Comparison of ENCODE assay signal across 15 cellular contexts in the genomic region with DNA sequence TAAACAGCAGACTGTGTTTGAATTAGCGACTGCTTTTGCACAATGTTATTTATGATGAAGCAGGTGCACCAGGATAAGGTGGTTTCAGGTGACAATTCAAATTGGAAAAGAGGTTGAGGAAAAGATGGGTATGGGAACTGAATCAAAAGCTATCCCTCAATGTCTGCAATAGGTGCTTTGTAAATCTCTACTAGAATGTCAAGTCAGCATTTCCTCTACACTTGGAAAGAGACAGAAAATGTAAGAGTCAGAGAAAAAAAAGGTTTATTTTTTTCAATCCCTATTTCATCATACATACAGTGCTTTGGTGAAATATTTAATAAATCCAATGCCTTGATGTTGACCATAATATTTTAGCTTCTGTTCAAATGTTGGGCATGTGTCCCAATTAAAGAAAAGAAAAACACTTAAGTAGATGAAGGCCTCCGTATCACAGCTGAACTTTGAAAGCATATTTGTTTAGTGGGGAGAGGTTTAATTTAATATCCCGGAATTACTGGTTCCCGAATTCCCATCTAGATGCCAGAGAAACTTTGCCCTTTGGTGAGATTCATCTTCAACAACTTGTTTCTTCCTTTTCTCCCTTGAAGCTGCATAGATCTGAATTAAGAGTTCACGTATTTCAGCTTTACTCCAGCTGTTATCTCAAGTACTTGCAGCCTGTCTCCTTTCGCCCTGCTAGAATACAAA. TPM values are rescaled to one million over a fixed set of nuclear protein-coding genes. Genes with fewer than 3 reads are reported as not detected.
A peak's percentile ranks its signal among the peaks of the same experiment; 100 is the strongest.
DNase-seq lines count a peak whose midpoint lies in the region; ATAC-seq and TF ChIP-seq lines count a peak whose summit lies in the region.
"Had no signal": no experiment of that assay in that cellular context is flagged by ENCODE, and none has a peak within 500 bp of the region (broad histone marks: within the 10 kb centered on the region; RNA-seq: fewer than 3 reads in every experiment).

No MANE protein-coding gene starts in this region.

- H3F3A ChIP-seq in GM23338 (replicated peaks; ENCODE audit: low read depth), result no peaks in the 10 kb centered on the region

- peak overlapping the region; percentile 60 for H3K18ac ChIP-seq in mesendoderm (ENCODE audit: low read length)

- TF ChIP-seq CTCF in GM23338 (conservative IDR thresholded peaks at IDR 0.05; ENCODE audit: low read depth in 2 of 2), result no peak
- TF ChIP-seq CTCF in tibial artery (IDR thresholded peaks at IDR 0.05), result no peak

- H3K27ac Mint-ChIP-seq in GM23338, result peak overlapping the region; percentile 64; the same call in 1 of the 2 replicates
- H3K27ac Mint-ChIP-seq in T-helper 17 cell, result peak overlapping the region; percentile 67
- H3K27ac Mint-ChIP-seq: activated CD4-positive, alpha-beta memory T cell treated with anti-CD3 and anti-CD28 coated beads for 36 hours had no signal

- H3K4me3 Mint-ChIP-seq in GM23338, result no peak overlapping the region
- no peak overlapping the region for H3K4me3 Mint-ChIP-seq in T-helper 17 cell
- H3K4me3 Mint-ChIP-seq: activated CD4-positive, alpha-beta memory T cell treated with anti-CD3 and anti-CD28 coated beads for 36 hours had no signal

- no peak overlapping the region for H4K8ac ChIP-seq in mesendoderm (ENCODE audit: low read depth, low read length)

- intact Hi-C loops in tibial artery (cut with DNase I; ENCODE audit: low total_unique reads), result loop anchor here (2.0 to 10.0 kb wide), 2 partner anchors 379 to 899 kb away; no protein-coding TSS in a partner anchor

- peaks cover 18% of the 10 kb centered on the region for H3K4me1 ChIP-seq in GM23338 (ENCODE audit: insufficient read depth)
- H3K4me1 ChIP-seq in mesendoderm (ENCODE audit: control insufficient read depth, low read depth, low read length), result peaks cover 2% of the 10 kb centered on the region
- H3K4me1 ChIP-seq in tibial artery, result peaks cover 0 to 19% (median 4%) of the 10 kb centered on the region in 4 donors
- H3K4me1 ChIP-seq: ascending aorta had no signal

- no peaks in the 10 kb centered on the region for H3K79me2 ChIP-seq in GM23338 (replicated peaks; ENCODE audit: insufficient read depth)
- H3K79me2 ChIP-seq in mesendoderm (ENCODE audit: control insufficient read depth, insufficient read depth, low read length), result peaks cover 62% of the 10 kb centered on the region

- H3K27ac ChIP-seq in GM23338 (ENCODE audit: low read depth) (no peak overlapping the region), mesendoderm (ENCODE audit: low read depth, low read length) (no peak overlapping the region), tibial artery (no peak overlapping the region)
- H3K27ac ChIP-seq: ascending aorta, prostate gland had no signal

- H3K23ac ChIP-seq in mesendoderm (ENCODE audit: low read length), result no peak overlapping the region

- no peak overlapping the region for H3K9ac ChIP-seq in mesendoderm (ENCODE audit: low read length)

- H3K4me2 ChIP-seq in GM23338 (no peak overlapping the region), mesendoderm (ENCODE audit: low read length) (no peak overlapping the region)

- ATAC-seq in GM23338 (no peak), T-helper 17 cell (no peak), HG02678 (IDR thresholded peaks at IDR 0.05; ENCODE audit: unreplicated experiment) (no peak)
- ATAC-seq: effector memory CD8-positive, alpha-beta T cell; Right ventricle myocardium inferior had no signal

- H3K4ac ChIP-seq in mesendoderm (ENCODE audit: low read depth, low read length), result no peak overlapping the region

- H3K56ac ChIP-seq in mesendoderm (ENCODE audit: low read length), result no peak overlapping the region

- DNase-seq in GM23338 (ENCODE audit: low spot score) (no peak), NCI-H2081 (lab: John Stamatoyannopoulos, UW) (peak; percentile 56 to 87), T-helper 17 cell (no peak), mesendoderm (no peak), cerebellar cortex (ENCODE audit: low spot score) (no peak), tibial artery (no peak), SW480 (ENCODE audit: low spot score) (no peak)
- DNase-seq: activated CD4-positive, alpha-beta memory T cell treated with anti-CD3 and anti-CD28 coated beads for 36 hours; effector memory CD8-positive, alpha-beta T cell; NCI-H526 treated with DMSO at 0.1 percent for 48 hours had no signal

- H3K9me3 ChIP-seq in T-helper 17 cell (ENCODE audit: control insufficient read depth, low read length, poor library complexity, severe bottlenecking) (no peaks in the 10 kb centered on the region), tibial artery (no peaks in the 10 kb centered on the region)
- H3K9me3 ChIP-seq: ascending aorta, prostate gland, tibial nerve had no signal

- peaks cover 36% of the 10 kb centered on the region for H3K4me1 Mint-ChIP-seq in GM23338
- peaks cover 22% of the 10 kb centered on the region for H3K4me1 Mint-ChIP-seq in T-helper 17 cell

- H3K27me3 Mint-ChIP-seq in GM23338 (ENCODE audit: insufficient read depth, low read depth, poor library complexity), result peaks cover 13% of the 10 kb centered on the region
- H3K27me3 Mint-ChIP-seq in T-helper 17 cell, result no peaks in the 10 kb centered on the region
- H3K27me3 Mint-ChIP-seq: activated CD4-positive, alpha-beta memory T cell treated with anti-CD3 and anti-CD28 coated beads for 36 hours; effector memory CD8-positive, alpha-beta T cell had no signal

- no peak overlapping the region for H2BK15ac ChIP-seq in mesendoderm (replicated peaks; ENCODE audit: low read depth)

- H2BK5ac ChIP-seq in mesendoderm (ENCODE audit: low read length), result no peak overlapping the region

- no peaks in the 10 kb centered on the region for H4K20me1 ChIP-seq in GM23338 (replicated peaks; ENCODE audit: insufficient read depth)

- H3K36me3 Mint-ChIP-seq in GM23338 (ENCODE audit: low read depth) (no peaks in the 10 kb centered on the region), T-helper 17 cell (ENCODE audit: low read depth) (no peaks in the 10 kb centered on the region)
- H3K36me3 Mint-ChIP-seq: activated CD4-positive, alpha-beta memory T cell treated with anti-CD3 and anti-CD28 coated beads for 36 hours had no signal

- H3K9me3 Mint-ChIP-seq in GM23338, result no peaks in the 10 kb centered on the region
- H3K9me3 Mint-ChIP-seq: activated CD4-positive, alpha-beta memory T cell treated with anti-CD3 and anti-CD28 coated beads for 36 hours; effector memory CD8-positive, alpha-beta T cell had no signal

- peaks cover 8% of the 10 kb centered on the region for H3K79me1 ChIP-seq in mesendoderm (ENCODE audit: low read length)

- no peaks in the 10 kb centered on the region for H3K9me2 ChIP-seq in GM23338 (ENCODE audit: insufficient read depth)

- H2AK5ac ChIP-seq in mesendoderm (ENCODE audit: low read length), result no peak overlapping the region

- no CpG with 5 or more reads among the region's 6 CpGs for WGBS in mesendoderm (ENCODE audit: extremely low coverage, insufficient coverage, low lambda C conversion rate)

- H2BK120ac ChIP-seq in mesendoderm (ENCODE audit: low read depth, low read length), result no peak overlapping the region

- no peak overlapping the region for H2AFZ ChIP-seq in GM23338

- H3K36me3 ChIP-seq in GM23338 (ENCODE audit: insufficient read depth) (no peaks in the 10 kb centered on the region), mesendoderm (ENCODE audit: control insufficient read depth, insufficient read depth, low read length) (no peaks in the 10 kb centered on the region), tibial artery (no peaks in the 10 kb centered on the region)
- H3K36me3 ChIP-seq: ascending aorta, prostate gland, tibial nerve had no signal

- H3K27me3 ChIP-seq in GM23338 (ENCODE audit: insufficient read depth), result peaks cover 21% of the 10 kb centered on the region
- H3K27me3 ChIP-seq in mesendoderm (ENCODE audit: insufficient read depth, low read length, poor library complexity), result no peaks in the 10 kb centered on the region
- no peaks in the 10 kb centered on the region for H3K27me3 ChIP-seq in tibial artery
- H3K27me3 ChIP-seq: ascending aorta, tibial nerve had no signal

- no peak overlapping the region for H4K5ac ChIP-seq in mesendoderm (ENCODE audit: low read length)

- H3K4me3 ChIP-seq in GM23338 (no peak overlapping the region), mesendoderm (ENCODE audit: low read length) (no peak overlapping the region), tibial artery (no peak overlapping the region)
- H3K4me3 ChIP-seq: ascending aorta, prostate gland, tibial nerve had no signal

TF ChIP-seq in GM23338, 12 proteins besides CTCF, POLR2A, EP300 and RAD21 (continues in another document):
- no peak for TF ChIP-seq JUNB (IDR thresholded peaks at IDR 0.05; ENCODE audit: unreplicated experiment)

RNA-seq across cellular contexts. Expression of gene RASGEF1B, which starts 5.9 kb away (rescaled TPM):
- 2.8 and 5.3 TPM in 2 replicates for total RNA-seq in GM23338 (2014; rRNA removed; shearing (Covaris generic))
- 5.2 and 5.6 TPM in 2 replicates for polyA plus RNA-seq in GM23338 (2016; fragmentation: Nextera tagmentation; extraction: Ambion mirVana)
- total RNA-seq in T-helper 17 cell, result 10 to 100 TPM; 48.3 to 58.7 TPM
- 20.7 TPM for polyA plus RNA-seq in mesendoderm (2013, experiment 1 of 2)
- 20.8 TPM for polyA plus RNA-seq in mesendoderm (2013, experiment 2 of 2)

Comparison
In these comparisons a context has a peak if more than half of its experiments do, and no peak if none do; other contexts are left out.
1. DNase-seq: peak in NCI-H2081 (2 of 2); none in GM23338 (single experiment), T-helper 17 cell (0 of 3), mesendoderm (single experiment), cerebellar cortex (single experiment), tibial artery (0 of 2) and SW480 (single experiment).